7 cellular contexts compared by ENCODE assay signal in the genomic region with DNA sequence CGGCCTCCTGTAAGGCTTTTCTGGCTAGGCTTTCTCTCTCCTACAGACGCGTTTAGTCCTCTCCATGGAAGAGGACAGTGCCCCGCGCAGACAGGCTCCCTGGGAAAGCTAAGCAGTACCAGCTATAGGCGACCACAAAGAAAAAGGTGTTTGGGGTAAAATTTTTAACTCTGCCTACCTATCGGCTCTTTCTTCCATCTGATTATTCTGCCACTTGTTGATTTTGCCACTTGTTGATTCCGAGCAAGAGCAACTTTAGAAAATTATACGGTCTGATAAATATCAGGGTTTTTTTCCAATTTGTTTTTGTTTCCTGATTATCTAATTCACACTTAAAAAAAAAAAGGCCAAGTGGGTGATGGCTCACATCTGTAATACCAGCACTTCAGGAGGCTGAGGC.
"Had no signal": no experiment of that assay in that cellular context is flagged by ENCODE, and none has a peak within 500 bp of the region (broad histone marks: within the 10 kb centered on the region; RNA-seq: fewer than 3 reads in every experiment).

No MANE protein-coding gene starts in this region.

- H3K4me2 ChIP-seq: GM23338 had no signal

- H3K4me3 ChIP-seq: GM23338, K562 had no signal

- ATAC-seq: GM23338, K562 had no signal

- DNase-seq: H9, HCEC 1CT, HFFc6, IMR-90, KG1 had no signal
